18 cellular contexts compared by ENCODE assay signal in the genomic region with DNA sequence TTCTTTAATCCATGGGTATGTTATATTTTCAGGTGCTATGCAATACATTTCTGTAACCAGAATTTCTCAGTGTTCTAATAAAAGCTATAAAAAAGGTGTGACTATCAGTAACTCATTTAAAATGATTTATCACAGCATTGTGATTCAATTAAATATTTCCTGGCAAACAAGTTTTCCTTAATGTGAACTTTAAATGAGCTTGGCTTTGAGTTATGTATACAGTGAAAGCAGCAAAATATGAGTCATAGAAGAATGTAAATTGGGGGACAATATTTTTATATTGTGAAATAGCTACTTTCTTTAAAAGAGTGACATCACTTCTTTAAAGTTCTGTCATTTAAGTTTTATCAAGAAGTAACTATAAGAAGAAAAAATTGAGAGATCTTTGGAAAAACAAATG.
"Had no signal": no experiment of that assay in that cellular context is flagged by ENCODE, and none has a peak within 500 bp of the region (broad histone marks: within the 10 kb centered on the region; RNA-seq: fewer than 3 reads in every experiment).

No MANE protein-coding gene starts in this region.

- H3K9ac ChIP-seq: neural progenitor cell had no signal

- H3K9me3 ChIP-seq: lower lobe of right lung, ovary had no signal

- H3K4me3 ChIP-seq: heart right ventricle, left ventricle myocardium inferior, lower lobe of right lung, neural progenitor cell, ovary, smooth muscle cell had no signal

- H2AFZ ChIP-seq: neural progenitor cell had no signal

- H3K4me3 Mint-ChIP-seq: natural killer cell treated with Interleukin-12 subunit alpha and Interleukin-12 subunit beta and Interleukin-15 and Interleukin-18, amount 100 ng/mL, for 72 hours; neural progenitor cell had no signal

- H3K4me1 ChIP-seq: heart right ventricle, left ventricle myocardium inferior, lower lobe of right lung, neural progenitor cell had no signal

- H3K27ac ChIP-seq: heart right ventricle, left ventricle myocardium inferior, lower lobe of right lung, neural progenitor cell, ovary had no signal

- ATAC-seq: heart right ventricle; left cardiac atrium; lower lobe of right lung; natural killer cell treated with Interleukin-12 subunit alpha and Interleukin-12 subunit beta and Interleukin-15 and Interleukin-18, amount 100 ng/mL, for 72 hours; right cardiac atrium had no signal

- H3K36me3 Mint-ChIP-seq: natural killer cell treated with Interleukin-12 subunit alpha and Interleukin-12 subunit beta and Interleukin-15 and Interleukin-18, amount 100 ng/mL, for 72 hours; neural progenitor cell had no signal

- H3K9me3 Mint-ChIP-seq: natural killer cell treated with Interleukin-12 subunit alpha and Interleukin-12 subunit beta and Interleukin-15 and Interleukin-18, amount 100 ng/mL, for 72 hours had no signal

- H3K36me3 ChIP-seq: heart right ventricle, left ventricle myocardium inferior, lower lobe of right lung, neural progenitor cell, ovary had no signal

- H3K4me2 ChIP-seq: neural progenitor cell, smooth muscle cell had no signal

- H3K27me3 ChIP-seq: heart right ventricle, neural progenitor cell, ovary had no signal

- H3K4me1 Mint-ChIP-seq: neural progenitor cell had no signal

- H3K27ac Mint-ChIP-seq: natural killer cell treated with Interleukin-12 subunit alpha and Interleukin-12 subunit beta and Interleukin-15 and Interleukin-18, amount 100 ng/mL, for 72 hours; neural progenitor cell had no signal

- DNase-seq: effector memory CD4-positive, alpha-beta T cell; heart right ventricle; hypothalamus; kidney; left cardiac atrium; left ventricle myocardium inferior; lower lobe of right lung; mesenchymal stem cell; midbrain; nucleus accumbens; ovary; right cardiac atrium; stimulated activated CD4-positive, alpha-beta T cell treated with anti-CD3 and anti-CD28 coated beads, Interleukin-2, amount 100 ng/mL, for 48 hours; stimulated activated naive CD4-positive, alpha-beta T cell treated with Interleukin-2 at 50 U/mL for 16 hours; trophoblast cell had no signal
